ENCODE assay signal across 8 cellular contexts in genomic region chr17:17204635-17205231, GRCh38. TPM values are rescaled to one million over a fixed set of nuclear protein-coding genes. Genes with fewer than 3 reads are reported as not detected.
DNase-seq lines count a peak whose midpoint lies in the region; ATAC-seq and TF ChIP-seq lines count a peak whose summit lies in the region.

No MANE protein-coding gene starts in this region.

- TF ChIP-seq CTCF in heart right ventricle (IDR thresholded peaks at IDR 0.05) (no peak), liver (IDR thresholded peaks at IDR 0.05; ENCODE audit: low read depth, low read length, missing input control) (no peak), upper lobe of right lung (IDR thresholded peaks at IDR 0.05) (no peak)

- H3K27ac ChIP-seq in heart right ventricle, result peak overlapping the region in 8 of 10 donors; percentile 62 to 87 (median 80)
- no peak overlapping the region for H3K27ac ChIP-seq in liver (ENCODE audit: low read depth in 1 of 2, low read length in 2 of 2)
- peak overlapping the region; percentile 81 for H3K27ac ChIP-seq in upper lobe of right lung

- peak overlapping the region in 1 of 2 donors; percentile 28 for H3K9ac ChIP-seq in liver (ENCODE audit: low read depth in 1 of 2, low read length in 2 of 2)

- H3K4me3 Mint-ChIP-seq in activated T-helper 2 cell treated with anti-CD3 and anti-CD28 coated beads, Interferon-gamma antibody, Interleukin-2, Interleukin-4, amounts not matched to agents 10 μg/mL and 5 μg/mL and 100 μg/mL, durations not matched to agents 14 hours and 24 hours and 36 hours (ENCODE audit: low read depth), result peak overlapping the region; percentile 82

- H3K4me1 ChIP-seq in heart right ventricle (peaks cover 23 to 64% (median 42%) of the 10 kb centered on the region in 9 donors), liver (ENCODE audit: control insufficient read depth in 4 of 4, insufficient read depth in 4 of 4, low read length in 3 of 4) (peaks cover 9 to 28% (median 21%) of the 10 kb centered on the region in 4 donors), upper lobe of right lung (peaks cover 33% of the 10 kb centered on the region)

- peaks cover 0 to 19% (median 0%) of the 10 kb centered on the region in 9 donors for H3K36me3 ChIP-seq in heart right ventricle
- peaks cover 1 to 7% (median 4%) of the 10 kb centered on the region in 4 donors for H3K36me3 ChIP-seq in liver (ENCODE audit: control insufficient read depth in 4 of 4, insufficient read depth in 3 of 4, low read depth in 1 of 4, low read length in 3 of 4)
- peaks cover 10% of the 10 kb centered on the region for H3K36me3 ChIP-seq in upper lobe of right lung

- intact Hi-C loops in heart right ventricle (cut with DNase I), result loop anchor here in 3 of 10 donors (5.0 to 10.0 kb wide), 2 partner anchors 52 to 200 kb away; no protein-coding TSS in a partner anchor
- intact Hi-C loops in cardiac septum (cut with DNase I), result loop anchor here (10.0 kb wide), 1 partner anchor 200 kb away; no protein-coding TSS in a partner anchor
- intact Hi-C loops in activated T-helper 2 cell treated with anti-CD3 and anti-CD28 coated beads, Interferon-gamma antibody, Interleukin-2, Interleukin-4, amounts not matched to agents 10 μg/mL and 5 μg/mL and 100 μg/mL, durations not matched to agents 14 hours and 24 hours and 36 hours (cut with micrococcal nuclease), result no loop called here
- intact Hi-C loops in upper lobe of right lung (cut with DNase I), result no loop called here

- no peak for ATAC-seq in heart right ventricle
- no peak for ATAC-seq in upper lobe of right lung
- no peak for ATAC-seq in HG02840 (IDR thresholded peaks at IDR 0.05; ENCODE audit: low FRiP score, unreplicated experiment)

- H3K36me3 Mint-ChIP-seq in activated T-helper 2 cell treated with anti-CD3 and anti-CD28 coated beads, Interferon-gamma antibody, Interleukin-2, Interleukin-4, amounts not matched to agents 10 μg/mL and 5 μg/mL and 100 μg/mL, durations not matched to agents 14 hours and 24 hours and 36 hours (ENCODE audit: low read depth), result peaks cover 32% of the 10 kb centered on the region

- H3K9me3 Mint-ChIP-seq in activated T-helper 2 cell treated with anti-CD3 and anti-CD28 coated beads, Interferon-gamma antibody, Interleukin-2, Interleukin-4, amounts not matched to agents 10 μg/mL and 5 μg/mL and 100 μg/mL, durations not matched to agents 14 hours and 24 hours and 36 hours, result no peaks in the 10 kb centered on the region

- H3K27me3 ChIP-seq in heart right ventricle (no peaks in the 10 kb centered on the region), liver (ENCODE audit: control insufficient read depth in 4 of 4, insufficient read depth in 4 of 4, low read length in 3 of 4) (no peaks in the 10 kb centered on the region), upper lobe of right lung (no peaks in the 10 kb centered on the region)

- no peak for DNase-seq in heart right ventricle
- no peak for DNase-seq in cardiac septum (ENCODE audit: low spot score)
- no peak for DNase-seq in activated T-helper 2 cell treated with anti-CD3 and anti-CD28 coated beads, Interferon-gamma antibody, Interleukin-2, Interleukin-4, amounts not matched to agents 10 μg/mL and 5 μg/mL and 100 μg/mL, durations not matched to agents 14 hours and 24 hours and 36 hours (ENCODE audit: low spot score)
- no peak for DNase-seq in upper lobe of right lung
- no peak for DNase-seq in T-helper 9 cell
- no peak for DNase-seq in NCI-H524 (lab: John Stamatoyannopoulos, UW)

- no peak for TF ChIP-seq RAD21 in liver (IDR thresholded peaks at IDR 0.05)

- H3K4me3 ChIP-seq in heart right ventricle (peak overlapping the region in 8 of 10 donors; percentile 50 to 64 (median 56)), liver (ENCODE audit: low read depth in 1 of 3, low read length in 3 of 3) (peak overlapping the region in 2 of 3 donors; percentile 52 to 64), upper lobe of right lung (peak overlapping the region; percentile 68)

- H3K27me3 Mint-ChIP-seq in activated T-helper 2 cell treated with anti-CD3 and anti-CD28 coated beads, Interferon-gamma antibody, Interleukin-2, Interleukin-4, amounts not matched to agents 10 μg/mL and 5 μg/mL and 100 μg/mL, durations not matched to agents 14 hours and 24 hours and 36 hours (ENCODE audit: low read depth), result no peaks in the 10 kb centered on the region

- H3K9me3 ChIP-seq in heart right ventricle, result no peaks in the 10 kb centered on the region
- no peaks in the 10 kb centered on the region for H3K9me3 ChIP-seq in liver (ENCODE audit: control insufficient read depth in 4 of 4, low read length in 3 of 4)
- H3K9me3 ChIP-seq in upper lobe of right lung, result no peaks in the 10 kb centered on the region

- peak overlapping the region; percentile 86 for H3K27ac Mint-ChIP-seq in activated T-helper 2 cell treated with anti-CD3 and anti-CD28 coated beads, Interferon-gamma antibody, Interleukin-2, Interleukin-4, amounts not matched to agents 10 μg/mL and 5 μg/mL and 100 μg/mL, durations not matched to agents 14 hours and 24 hours and 36 hours

- peaks cover 9% of the 10 kb centered on the region for H3K4me1 Mint-ChIP-seq in activated T-helper 2 cell treated with anti-CD3 and anti-CD28 coated beads, Interferon-gamma antibody, Interleukin-2, Interleukin-4, amounts not matched to agents 10 μg/mL and 5 μg/mL and 100 μg/mL, durations not matched to agents 14 hours and 24 hours and 36 hours (ENCODE audit: low read depth)

- 79 to 82% methylated on average over 14 of the region's 14 CpGs for WGBS in heart right ventricle, 2 donors
- 86% methylated on average over 14 of the region's 14 CpGs for WGBS in liver

TF ChIP-seq in liver, 16 proteins besides CTCF, POLR2A, EP300 and RAD21 (continues in another document):
- TF ChIP-seq YY1 (IDR thresholded peaks at IDR 0.05) (no peak), HNF4G (IDR thresholded peaks at IDR 0.05) (no peak), SP1 (IDR thresholded peaks at IDR 0.05) (no peak), HNF4A (conservative IDR thresholded peaks at IDR 0.05) (no peak), EGR1 (IDR thresholded peaks at IDR 0.05; ENCODE audit: low read depth in 2 of 2) (no peak), FOXA1 (IDR thresholded peaks at IDR 0.05) (no peak), ZBTB33 (IDR thresholded peaks at IDR 0.05) (no peak), JUND (IDR thresholded peaks at IDR 0.05) (no peak), TAF1 (conservative IDR thresholded peaks at IDR 0.05) (no peak), RXRA (IDR thresholded peaks at IDR 0.05) (no peak), REST (IDR thresholded peaks at IDR 0.05) (no peak)

RNA-seq across cellular contexts. Expression of gene PLD6, which starts 1.4 kb away (rescaled TPM):
- total RNA-seq in heart right ventricle (10 to 100 TPM in 2 of 10 donors, 1 to 10 TPM in 8; 6.0 to 16.3 (median 8.2) TPM), cardiac septum (1.4 TPM), liver (1 to 10 TPM; 1.7 to 2.3 TPM), upper lobe of right lung (4.9 TPM)
- polyA plus RNA-seq in heart right ventricle (1 to 10 TPM; 3.7 to 6.9 TPM), liver (1 to 10 TPM; 1.2 to 1.3 TPM)
- 8.5 and 9.1 TPM in 2 replicates for total RNA-seq in activated T-helper 2 cell treated with anti-CD3 and anti-CD28 coated beads, Interferon-gamma antibody, Interleukin-2, Interleukin-4, amounts not matched to agents 10 μg/mL and 5 μg/mL and 100 μg/mL, durations not matched to agents 14 hours and 24 hours and 36 hours

RNA-seq across cellular contexts. Expression of gene FLCN, which starts 32.2 kb away (rescaled TPM):
- total RNA-seq in heart right ventricle (10 to 100 TPM; 26.4 to 45.7 (median 35.8) TPM), cardiac septum (36.1 TPM), liver (10 to 100 TPM; 43.6 to 46.7 TPM), upper lobe of right lung (106 TPM)
- polyA plus RNA-seq in heart right ventricle (10 to 100 TPM; 16.0 to 78.2 TPM), liver (10 to 100 TPM in 1 of 2 donors, 1 to 10 TPM in 1; 8.5 to 13.3 TPM)
- 27.7 and 30.4 TPM in 2 replicates for total RNA-seq in activated T-helper 2 cell treated with anti-CD3 and anti-CD28 coated beads, Interferon-gamma antibody, Interleukin-2, Interleukin-4, amounts not matched to agents 10 μg/mL and 5 μg/mL and 100 μg/mL, durations not matched to agents 14 hours and 24 hours and 36 hours

Comparison
In these comparisons a context has a peak if more than half of its experiments do, and no peak if none do; other contexts are left out.
1. H3K27ac ChIP-seq: peak in heart right ventricle (8 of 10) and upper lobe of right lung (single experiment); none in liver (0 of 2).
2. Peak in every context shown above with its lines, with median percentiles within 50 percentile points of each other: H3K4me3 ChIP-seq.